Comparison of ENCODE assay signal across 11 cellular contexts in genomic region chr19:17183858-17184271, GRCh38. TPM values are rescaled to one million over a fixed set of nuclear protein-coding genes. Genes with fewer than 3 reads are reported as not detected.
DNase-seq lines count a peak whose midpoint lies in the region; ATAC-seq and TF ChIP-seq lines count a peak whose summit lies in the region.
"Had no signal": no experiment of that assay in that cellular context is flagged by ENCODE, and none has a peak within 500 bp of the region (broad histone marks: within the 10 kb centered on the region; RNA-seq: fewer than 3 reads in every experiment).

No MANE protein-coding gene starts in this region.

- H3K9me3 ChIP-seq in left lung: no peaks in the 10 kb centered on the region
- no peaks in the 10 kb centered on the region for H3K9me3 ChIP-seq in breast epithelium
- H3K9me3 ChIP-seq: heart left ventricle, pancreas, SK-N-SH had no signal

- H3K4me1 ChIP-seq in left lung (peaks cover 0 to 21% of the 10 kb centered on the region in 2 donors), breast epithelium (no peaks in the 10 kb centered on the region)
- H3K4me1 ChIP-seq: pancreas had no signal

- DNase-seq in CD14-positive monocyte (ENCODE audit: low spot score) (no peak), GM20000 (ENCODE audit: low spot score) (peak; percentile 66), left lung (no peak), breast epithelium (ENCODE audit: low spot score in 2 of 2) (no peak), middle frontal gyrus (ENCODE audit: extremely low spot score, low spot score) (no peak)
- DNase-seq in T-helper 2 cell treated with Interferon-gamma antibody and Interleukin-4, amounts not matched to agents 5 μg/mL and 100 μg/mL, for 36 hours (ENCODE audit: low spot score): no peak
- DNase-seq: heart left ventricle, pancreas, SK-N-SH had no signal

- peaks cover 0 to 2% (median 0%) of the 10 kb centered on the region in 7 donors for H3K9me3 Mint-ChIP-seq in CD14-positive monocyte
- H3K9me3 Mint-ChIP-seq in T-helper 2 cell treated with Interferon-gamma antibody and Interleukin-4, amounts not matched to agents 5 μg/mL and 100 μg/mL, for 36 hours: no peaks in the 10 kb centered on the region

- H3K27ac Mint-ChIP-seq in CD14-positive monocyte: peak overlapping the region; percentile 87 to 96 (median 93)
- peak overlapping the region; percentile 91 for H3K27ac Mint-ChIP-seq in T-helper 2 cell treated with Interferon-gamma antibody and Interleukin-4, amounts not matched to agents 5 μg/mL and 100 μg/mL, for 36 hours

- H3K4me3 Mint-ChIP-seq in CD14-positive monocyte: peak overlapping the region; percentile 75 to 89
- peak overlapping the region; percentile 86 for H3K4me3 Mint-ChIP-seq in T-helper 2 cell treated with Interferon-gamma antibody and Interleukin-4, amounts not matched to agents 5 μg/mL and 100 μg/mL, for 36 hours

- H3K36me3 ChIP-seq in left lung: peaks cover 0 to 93% of the 10 kb centered on the region in 2 donors
- no peaks in the 10 kb centered on the region for H3K36me3 ChIP-seq in breast epithelium
- H3K36me3 ChIP-seq: pancreas had no signal

- ATAC-seq in left lung: peak; percentile 39
- ATAC-seq in HG02938 (IDR thresholded peaks at IDR 0.05; ENCODE audit: unreplicated experiment): no peak
- no peak for ATAC-seq in HG03354 (IDR thresholded peaks at IDR 0.05; ENCODE audit: poor library complexity, severe bottlenecking, unreplicated experiment)

- H3K4me1 Mint-ChIP-seq in CD14-positive monocyte: peaks cover 30% of the 10 kb centered on the region
- H3K4me1 Mint-ChIP-seq in T-helper 2 cell treated with Interferon-gamma antibody and Interleukin-4, amounts not matched to agents 5 μg/mL and 100 μg/mL, for 36 hours (ENCODE audit: low read depth): peaks cover 15% of the 10 kb centered on the region

- TF ChIP-seq CTCF in CD14-positive monocyte (IDR thresholded peaks at IDR 0.05) (no peak), GM20000 (IDR thresholded peaks at IDR 0.05; ENCODE audit: extremely low read depth, missing control alignments) (no peak), left lung (IDR thresholded peaks at IDR 0.05) (no peak), breast epithelium (IDR thresholded peaks at IDR 0.05) (no peak)

- peaks cover 0 to 3% (median 0%) of the 10 kb centered on the region in 3 donors for H3K27me3 Mint-ChIP-seq in CD14-positive monocyte (ENCODE audit: low read depth in 3 of 3)
- no peaks in the 10 kb centered on the region for H3K27me3 Mint-ChIP-seq in T-helper 2 cell treated with Interferon-gamma antibody and Interleukin-4, amounts not matched to agents 5 μg/mL and 100 μg/mL, for 36 hours (ENCODE audit: low read depth)

- no peak for TF ChIP-seq POLR2A in breast epithelium (IDR thresholded peaks at IDR 0.05)

- no peak overlapping the region for H3K4me3 ChIP-seq in left lung
- no peak overlapping the region for H3K4me3 ChIP-seq in breast epithelium
- H3K4me3 ChIP-seq: pancreas had no signal

- intact Hi-C loops in CD14-positive monocyte (cut with micrococcal nuclease): loop anchor here (5.0 kb wide), 2 partner anchors 117 to 412 kb away; no protein-coding TSS in a partner anchor
- intact Hi-C loops in left lung (cut with DNase I): no loop called here
- intact Hi-C loops in breast epithelium (cut with DNase I; ENCODE audit: low total_unique reads): no loop called here

- H3K27ac ChIP-seq in left lung: peak overlapping the region in 1 of 2 donors; percentile 55
- H3K27ac ChIP-seq in breast epithelium: no peak overlapping the region
- H3K27ac ChIP-seq: pancreas had no signal

- peaks cover 55 to 80% of the 10 kb centered on the region in 2 donors for H3K36me3 Mint-ChIP-seq in CD14-positive monocyte
- H3K36me3 Mint-ChIP-seq in T-helper 2 cell treated with Interferon-gamma antibody and Interleukin-4, amounts not matched to agents 5 μg/mL and 100 μg/mL, for 36 hours (ENCODE audit: low read depth): peaks cover 55% of the 10 kb centered on the region

- no peaks in the 10 kb centered on the region for H3K27me3 ChIP-seq in left lung
- H3K27me3 ChIP-seq in breast epithelium: no peaks in the 10 kb centered on the region
- H3K27me3 ChIP-seq: heart left ventricle, pancreas had no signal

RNA-seq across cellular contexts. Expression of gene USE1, which starts 31.3 kb away (rescaled TPM):
- 10 to 100 TPM; 26.5 to 29.7 TPM for polyA plus RNA-seq in CD14-positive monocyte
- total RNA-seq in left lung (10 to 100 TPM; 23.1 to 25.6 TPM), breast epithelium (10 to 100 TPM; 15.5 to 29.0 (median 27.5) TPM)

RNA-seq across cellular contexts. Expression of gene OCEL1, which starts 42.2 kb away (rescaled TPM):
- polyA plus RNA-seq in CD14-positive monocyte: 10 to 100 TPM; 57.6 to 59.9 TPM
- total RNA-seq in left lung: 10 to 100 TPM; 35.4 to 38.0 TPM
- 10 to 100 TPM in 1 of 3 donors, 1 to 10 TPM in 2; 8.8 to 13.8 (median 9.4) TPM for total RNA-seq in breast epithelium

Comparison
In these comparisons a context has a peak if more than half of its experiments do, and no peak if none do; other contexts are left out.
1. intact Hi-C loops: an anchor here in CD14-positive monocyte (5.0 kb wide); none called in left lung and breast epithelium.